Comparison of ENCODE assay signal across 13 cellular contexts in the genomic region with DNA sequence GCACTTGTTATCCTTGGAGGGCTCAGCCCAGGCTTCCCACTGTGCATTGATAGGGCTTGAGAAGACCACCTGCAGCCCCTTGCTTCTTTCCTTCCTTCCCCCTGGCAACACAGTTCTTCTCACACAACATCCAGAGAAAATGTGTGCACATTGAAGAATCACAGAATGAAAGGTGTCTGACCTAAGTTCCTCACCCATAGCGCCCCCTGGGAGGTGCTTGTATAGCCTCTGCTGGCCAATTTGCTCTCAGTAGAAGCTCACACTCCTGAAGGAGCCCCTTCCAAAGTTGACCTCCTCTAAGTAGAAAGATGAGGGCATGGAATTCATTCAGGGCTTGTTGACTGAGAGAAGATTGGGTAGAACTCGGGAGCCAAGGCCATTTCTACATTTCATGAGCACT.
DNase-seq lines count a peak whose midpoint lies in the region; ATAC-seq and TF ChIP-seq lines count a peak whose summit lies in the region.
"Had no signal": no experiment of that assay in that cellular context is flagged by ENCODE, and none has a peak within 500 bp of the region (broad histone marks: within the 10 kb centered on the region; RNA-seq: fewer than 3 reads in every experiment).

No MANE protein-coding gene starts in this region.

- H3K4me3 Mint-ChIP-seq in GM23338, result no peak overlapping the region
- H3K4me3 Mint-ChIP-seq: activated T-cell treated with anti-CD3 and anti-CD28 coated beads, Interleukin-2, amount 50 U/mL, for 4 hours; T-helper 1 cell treated with Interleukin-12 subunit alpha and Interleukin-12 subunit beta and Interleukin-4 antibody, amounts not matched to agents 30 μg/mL and 1 μg/mL, for 36 hours had no signal

- no peaks in the 10 kb centered on the region for H3F3A ChIP-seq in GM23338 (replicated peaks; ENCODE audit: low read depth)

- no peak overlapping the region for H4K5ac ChIP-seq in mesendoderm (ENCODE audit: low read length)

- H3K9me3 Mint-ChIP-seq in GM23338, result peaks cover 3% of the 10 kb centered on the region

- no peaks in the 10 kb centered on the region for H3K79me1 ChIP-seq in mesendoderm (ENCODE audit: low read length)

- H3K56ac ChIP-seq in mesendoderm (ENCODE audit: low read length), result no peak overlapping the region

- no peak overlapping the region for H3K27ac Mint-ChIP-seq in GM23338
- H3K27ac Mint-ChIP-seq: T-helper 1 cell treated with Interleukin-12 subunit alpha and Interleukin-12 subunit beta and Interleukin-4 antibody, amounts not matched to agents 30 μg/mL and 1 μg/mL, for 36 hours had no signal

- H4K8ac ChIP-seq in mesendoderm (ENCODE audit: low read depth, low read length), result no peak overlapping the region

- no peak overlapping the region for H2AK5ac ChIP-seq in mesendoderm (ENCODE audit: low read length)

- peaks cover 8% of the 10 kb centered on the region; the same call in 2 of the 3 replicates for H3K4me1 Mint-ChIP-seq in GM23338

- H3K27me3 ChIP-seq in GM23338 (ENCODE audit: insufficient read depth) (no peaks in the 10 kb centered on the region), RWPE2 (ENCODE audit: insufficient read depth, poor library complexity, severe bottlenecking) (no peaks in the 10 kb centered on the region), mesendoderm (ENCODE audit: insufficient read depth, low read length, poor library complexity) (no peaks in the 10 kb centered on the region), prostate gland (replicated peaks; ENCODE audit: insufficient read depth) (no peaks in the 10 kb centered on the region)
- H3K27me3 ChIP-seq: BLaER1 treated with 17β-estradiol and CSF1 and Interleukin-3, amounts not matched to agents 10 nM and 100 nM had no signal

- H3K9ac ChIP-seq in mesendoderm (ENCODE audit: low read length), result no peak overlapping the region
- H3K9ac ChIP-seq: BLaER1 treated with 17β-estradiol and CSF1 and Interleukin-3, amounts not matched to agents 10 nM and 100 nM had no signal

- H3K9me3 ChIP-seq in RWPE2 (ENCODE audit: severe bottlenecking) (no peaks in the 10 kb centered on the region), prostate gland (no peaks in the 10 kb centered on the region)
- H3K9me3 ChIP-seq: BLaER1 treated with 17β-estradiol and CSF1 and Interleukin-3, amounts not matched to agents 10 nM and 100 nM had no signal

- H3K4me3 ChIP-seq in GM23338, result no peak overlapping the region
- H3K4me3 ChIP-seq in RWPE2 (ENCODE audit: severe bottlenecking), result no peak overlapping the region
- H3K4me3 ChIP-seq in mesendoderm (ENCODE audit: low read length), result no peak overlapping the region
- H3K4me3 ChIP-seq in prostate gland, result no peak overlapping the region
- H3K4me3 ChIP-seq: BLaER1 treated with 17β-estradiol and CSF1 and Interleukin-3, amounts not matched to agents 10 nM and 100 nM had no signal

- TF ChIP-seq CTCF in GM23338 (conservative IDR thresholded peaks at IDR 0.05; ENCODE audit: low read depth in 2 of 2) (peak; percentile 56 to 69), RWPE2 (IDR thresholded peaks at IDR 0.05; ENCODE audit: poor library complexity, severe bottlenecking) (peak; percentile 12), prostate gland (IDR thresholded peaks at IDR 0.05) (no peak)

- no peaks in the 10 kb centered on the region for H3K27me3 Mint-ChIP-seq in GM23338 (ENCODE audit: insufficient read depth, low read depth, poor library complexity)

- no peak overlapping the region for H2AFZ ChIP-seq in GM23338

- H3K27ac ChIP-seq in GM23338 (ENCODE audit: low read depth), result no peak overlapping the region
- H3K27ac ChIP-seq in RWPE2 (ENCODE audit: poor library complexity, severe bottlenecking), result no peak overlapping the region
- no peak overlapping the region for H3K27ac ChIP-seq in mesendoderm (ENCODE audit: low read depth, low read length)
- H3K27ac ChIP-seq in prostate gland, result no peak overlapping the region
- H3K27ac ChIP-seq: BLaER1 treated with 17β-estradiol and CSF1 and Interleukin-3, amounts not matched to agents 10 nM and 100 nM had no signal

- no peak overlapping the region for H2BK120ac ChIP-seq in mesendoderm (ENCODE audit: low read depth, low read length)

- no peak overlapping the region for H3K4ac ChIP-seq in mesendoderm (ENCODE audit: low read depth, low read length)

- no peak overlapping the region for H3K18ac ChIP-seq in mesendoderm (ENCODE audit: low read length)

- H3K23ac ChIP-seq in mesendoderm (ENCODE audit: low read length), result no peak overlapping the region

- peak; percentile 60 for ATAC-seq in GM23338
- ATAC-seq in RWPE2 (ENCODE audit: low read depth), result no peak
- ATAC-seq in GM18517 (IDR thresholded peaks at IDR 0.05; ENCODE audit: unreplicated experiment), result no peak
- ATAC-seq: activated T-cell treated with anti-CD3 and anti-CD28 coated beads, Interleukin-2, amount 50 U/mL, for 4 hours; left cardiac atrium had no signal

- no peaks in the 10 kb centered on the region for H4K20me1 ChIP-seq in GM23338 (replicated peaks; ENCODE audit: insufficient read depth)
- H4K20me1 ChIP-seq: BLaER1 treated with 17β-estradiol and CSF1 and Interleukin-3, amounts not matched to agents 10 nM and 100 nM had no signal

- no peak for TF ChIP-seq POLR2A in prostate gland (IDR thresholded peaks at IDR 0.05)

- no peak overlapping the region for H2BK5ac ChIP-seq in mesendoderm (ENCODE audit: low read length)

- peaks cover 2% of the 10 kb centered on the region; the same call in 2 of the 3 replicates for H3K36me3 Mint-ChIP-seq in GM23338 (ENCODE audit: low read depth)

- DNase-seq in DMS53 (lab: John Stamatoyannopoulos, UW) (peak; percentile 54), GM23338 (ENCODE audit: low spot score) (peak; percentile 70), RWPE2 (ENCODE audit: low spot score) (no peak), mesendoderm (peak; percentile 56), prostate gland (ENCODE audit: low spot score) (no peak), mesenteric fat pad (ENCODE audit: low spot score) (no peak)
- DNase-seq: activated T-cell treated with anti-CD3 and anti-CD28 coated beads, Interleukin-2, amount 50 U/mL, for 4 hours; left cardiac atrium; NCI-H1105; stimulated activated CD4-positive, alpha-beta T cell treated with anti-CD3 and anti-CD28 coated beads, Interleukin-15, amount 100 ng/mL, for 24 hours had no signal

- H3K4me1 ChIP-seq in GM23338 (ENCODE audit: insufficient read depth) (no peaks in the 10 kb centered on the region; the same call in 1 of the 2 replicates), RWPE2 (ENCODE audit: insufficient read depth, poor library complexity, severe bottlenecking) (no peaks in the 10 kb centered on the region), mesendoderm (ENCODE audit: control insufficient read depth, low read depth, low read length) (peaks cover 2% of the 10 kb centered on the region), prostate gland (replicated peaks) (no peaks in the 10 kb centered on the region)
- H3K4me1 ChIP-seq: BLaER1 treated with 17β-estradiol and CSF1 and Interleukin-3, amounts not matched to agents 10 nM and 100 nM had no signal

- H3K79me2 ChIP-seq in GM23338 (replicated peaks; ENCODE audit: insufficient read depth) (no peaks in the 10 kb centered on the region), mesendoderm (ENCODE audit: control insufficient read depth, insufficient read depth, low read length) (no peaks in the 10 kb centered on the region)

- H3K4me2 ChIP-seq in GM23338 (no peak overlapping the region), mesendoderm (ENCODE audit: low read length) (no peak overlapping the region)
- H3K4me2 ChIP-seq: BLaER1 treated with 17β-estradiol and CSF1 and Interleukin-3, amounts not matched to agents 10 nM and 100 nM had no signal

- H2BK15ac ChIP-seq in mesendoderm (replicated peaks; ENCODE audit: low read depth), result no peak overlapping the region

- intact Hi-C loops in prostate gland (cut with DNase I), result no loop called here

- no peaks in the 10 kb centered on the region for H3K9me2 ChIP-seq in GM23338 (ENCODE audit: insufficient read depth)

- WGBS in mesendoderm (ENCODE audit: extremely low coverage, insufficient coverage, low lambda C conversion rate), result no CpG with 5 or more reads among the region's 2 CpGs
- 73% methylated on average over 2 of the region's 2 CpGs for WGBS in prostate gland

- H3K36me3 ChIP-seq in GM23338 (ENCODE audit: insufficient read depth) (no peaks in the 10 kb centered on the region; the same call in 1 of the 2 replicates), RWPE2 (ENCODE audit: low read depth) (no peaks in the 10 kb centered on the region), mesendoderm (ENCODE audit: control insufficient read depth, insufficient read depth, low read length) (no peaks in the 10 kb centered on the region), prostate gland (no peaks in the 10 kb centered on the region)
- H3K36me3 ChIP-seq: BLaER1 treated with 17β-estradiol and CSF1 and Interleukin-3, amounts not matched to agents 10 nM and 100 nM had no signal

Comparison
In these comparisons a context has a peak if more than half of its experiments do, and no peak if none do; other contexts are left out.
1. DNase-seq: peak in DMS53 (single experiment), GM23338 (single experiment) and mesendoderm (single experiment); none in RWPE2 (single experiment), prostate gland (single experiment) and mesenteric fat pad (single experiment).
2. CTCF ChIP-seq: peak in GM23338 (2 of 2) and RWPE2 (single experiment); none in prostate gland (0 of 4).